ENCODE assay signal across 23 cellular contexts in the genomic region with DNA sequence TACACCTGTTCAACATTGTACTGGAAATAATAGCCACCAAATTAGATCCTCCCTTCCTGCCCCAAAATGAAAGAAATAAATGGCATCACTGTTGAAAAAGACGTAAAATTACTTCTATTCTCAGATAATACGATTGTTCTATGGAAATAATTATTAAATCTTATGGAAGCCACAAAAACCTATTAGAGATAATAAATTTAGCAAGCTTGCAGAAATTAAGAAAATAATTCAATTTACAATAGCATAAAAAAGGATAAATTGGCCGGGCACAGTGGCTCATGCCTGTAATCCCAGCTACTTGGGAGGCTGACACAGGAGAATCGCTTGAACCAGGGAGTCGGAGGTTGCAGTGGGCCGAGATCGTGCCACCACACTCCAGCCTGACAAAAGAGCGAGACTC. TPM values are rescaled to one million over a fixed set of nuclear protein-coding genes. Genes with fewer than 3 reads are reported as not detected.
DNase-seq lines count a peak whose midpoint lies in the region; ATAC-seq, FAIRE-seq and TF ChIP-seq lines count a peak whose summit lies in the region.
"Had no signal": no experiment of that assay in that cellular context is flagged by ENCODE, and none has a peak within 500 bp of the region (broad histone marks: within the 10 kb centered on the region; RNA-seq: fewer than 3 reads in every experiment).

No MANE protein-coding gene starts in this region.

- DNase-seq in HepG2 (ENCODE audit: low spot score) = no peak
- no peak for DNase-seq in right lobe of liver
- peak; percentile 46 for DNase-seq in kidney
- DNase-seq in sigmoid colon = peak; percentile 20
- DNase-seq in GM10266 (ENCODE audit: extremely low spot score) = no peak
- no peak for DNase-seq in occipital lobe (lab: John Stamatoyannopoulos, UW)
- DNase-seq: ACHN; BE2C; C1 segment of cervical spinal cord; CD4-positive, CD25-positive, alpha-beta regulatory T cell; CD8-positive, alpha-beta memory T cell; COR-L47; DMS 273 treated with DMSO at 0.1 percent for 48 hours; DMS53; DND-41; EL; HCEC 1CT had no signal

- H3K27ac ChIP-seq in HepG2 (ENCODE audit: extremely low read length, insufficient read depth, low read length) (no peak overlapping the region), right lobe of liver (no peak overlapping the region), kidney (ENCODE audit: low read depth in 2 of 2, low read length in 2 of 2) (no peak overlapping the region), sigmoid colon (no peak overlapping the region)

- H3K27me3 ChIP-seq in HepG2 (ENCODE audit: control insufficient read depth in 1 of 2, insufficient read depth in 2 of 2, low read length in 2 of 2) (no peaks in the 10 kb centered on the region), right lobe of liver (no peaks in the 10 kb centered on the region), sigmoid colon (no peaks in the 10 kb centered on the region)

- intact Hi-C loops in HepG2 (cut with micrococcal nuclease; ENCODE audit: unreplicated experiment) = no loop called here
- intact Hi-C loops in right lobe of liver (cut with DNase I) = no loop called here
- intact Hi-C loops in kidney (cut with DNase I) = no loop called here
- intact Hi-C loops in sigmoid colon (cut with DNase I) = no loop called here

- H3K4me1 ChIP-seq in HepG2 (ENCODE audit: insufficient read depth, low read length) = peaks cover 15% of the 10 kb centered on the region; the same call in 1 of the 2 replicates
- H3K4me1 ChIP-seq in right lobe of liver = no peaks in the 10 kb centered on the region
- H3K4me1 ChIP-seq in kidney (ENCODE audit: control insufficient read depth in 1 of 2, insufficient read depth in 1 of 2, low read depth in 1 of 2, low read length in 2 of 2) = no peaks in the 10 kb centered on the region
- no peaks in the 10 kb centered on the region for H3K4me1 ChIP-seq in sigmoid colon
- H3K4me1 ChIP-seq: BE2C had no signal

- WGBS in HepG2 (ENCODE audit: low lambda C conversion rate) = 74% methylated on average over 8 of the region's 8 CpGs
- 87% methylated on average over 5 of the region's 8 CpGs for WGBS in right lobe of liver (ENCODE audit: insufficient coverage, low coverage, low lambda C conversion rate, missing lambda C conversion rate)
- WGBS in sigmoid colon, 2 donors = 97 to 98% methylated on average over 8 of the region's 8 CpGs

- H3K4me3 ChIP-seq in HepG2 (replicated peaks in 1 of 3; ENCODE audit: insufficient read depth in 1 of 3, low read depth in 2 of 3, low read length in 3 of 3) (no peak overlapping the region), right lobe of liver (no peak overlapping the region), kidney (ENCODE audit: low read length in 2 of 2) (no peak overlapping the region), sigmoid colon (no peak overlapping the region)
- H3K4me3 ChIP-seq: GM23338 had no signal

- H3K36me3 ChIP-seq in HepG2 (replicated peaks in 1 of 2; ENCODE audit: control insufficient read depth in 1 of 2, insufficient read depth in 2 of 2, low read length in 2 of 2) (no peaks in the 10 kb centered on the region), right lobe of liver (no peaks in the 10 kb centered on the region), kidney (ENCODE audit: control insufficient read depth in 1 of 2, insufficient read depth in 2 of 2, low read length in 2 of 2) (no peaks in the 10 kb centered on the region), sigmoid colon (no peaks in the 10 kb centered on the region)
- H3K36me3 ChIP-seq: BE2C had no signal

- no peaks in the 10 kb centered on the region for H3K79me2 ChIP-seq in HepG2 (ENCODE audit: insufficient read depth, low read length)

- H2AFZ ChIP-seq in HepG2 (ENCODE audit: low read length) = no peak overlapping the region
- H2AFZ ChIP-seq: GM23338 had no signal

- no TSS peak for BruUV-seq in HepG2 (replicated peaks; lab: Mats Ljungman, UMichigan)

- H3K9ac ChIP-seq in HepG2 (ENCODE audit: insufficient read depth, low read depth, low read length) = no peak overlapping the region
- H3K9ac ChIP-seq in kidney (ENCODE audit: low read length in 2 of 2) = no peak overlapping the region

- POLR2A ChIA-PET in HepG2 (lab: Yijun Ruan, JAX) = no interaction called here

- FAIRE-seq in HepG2 (lab: Jason Lieb, UNC) (no peak), kidney (lab: Jason Lieb, UNC) (no peak)
- FAIRE-seq: GM12892, GM18507, H54, HTR-8/SVneo had no signal

- TF ChIP-seq POLR2A in HepG2 (IDR thresholded peaks at IDR 0.05; ENCODE audit: insufficient read depth in 1 of 2, low read depth in 2 of 2, low read length in 2 of 2) (no peak), right lobe of liver (IDR thresholded peaks at IDR 0.05) (no peak), sigmoid colon (IDR thresholded peaks at IDR 0.05) (no peak)

- in situ Hi-C loops in HepG2 (cut with HindIII; ENCODE audit: extremely low pct_ligation_motif_present, low pct_unique_long_range_greater_than_20kb) = no loop called here

- H3K9me3 ChIP-seq in HepG2 (ENCODE audit: low read length) = no peaks in the 10 kb centered on the region
- H3K9me3 ChIP-seq in right lobe of liver = no peaks in the 10 kb centered on the region
- H3K9me3 ChIP-seq in kidney (ENCODE audit: control insufficient read depth in 1 of 2, low read length in 2 of 2) = no peaks in the 10 kb centered on the region
- H3K9me3 ChIP-seq in sigmoid colon = peaks cover 0 to 3% (median 0%) of the 10 kb centered on the region in 4 donors
- H3K9me3 ChIP-seq: BE2C had no signal

- no peaks in the 10 kb centered on the region for H4K20me1 ChIP-seq in HepG2 (ENCODE audit: insufficient read depth, low read length)

- ATAC-seq in HepG2 = no peak
- no peak for ATAC-seq in right lobe of liver
- no peak for ATAC-seq in GM19324 (IDR thresholded peaks at IDR 0.05; ENCODE audit: low FRiP score, unreplicated experiment)
- ATAC-seq: GM23338 had no signal

- TF ChIP-seq RAD21 in HepG2 (CRISPR knock-in tag; IDR thresholded peaks at IDR 0.05) = no peak

- TF ChIP-seq CTCF in HepG2 (CRISPR knock-in tag; IDR thresholded peaks at IDR 0.05) = no peak
- no peak for TF ChIP-seq CTCF in right lobe of liver (IDR thresholded peaks at IDR 0.05)
- no peak for TF ChIP-seq CTCF in kidney (IDR thresholded peaks at IDR 0.05; ENCODE audit: borderline replicate concordance, extremely low read depth, insufficient read depth)
- no peak for TF ChIP-seq CTCF in sigmoid colon (IDR thresholded peaks at IDR 0.05)
- TF ChIP-seq CTCF in GM10266 (IDR thresholded peaks at IDR 0.05; ENCODE audit: control insufficient read depth, insufficient read depth, low read depth, missing control alignments) = no peak

- no peak for TF ChIP-seq EP300 in HepG2 (IDR thresholded peaks at IDR 0.05; ENCODE audit: low read depth in 2 of 2, low read length in 2 of 2)
- no peak for TF ChIP-seq EP300 in HepG2 (CRISPR knock-in tag; IDR thresholded peaks at IDR 0.05; ENCODE audit: borderline replicate concordance)
- TF ChIP-seq EP300 in sigmoid colon (IDR thresholded peaks at IDR 0.05) = no peak

- CTCF ChIA-PET in HepG2 (lab: Yijun Ruan, JAX; ENCODE audit: low intra/inter-chr PET ratio, low total read pairs) = no interaction called here

- H3K4me2 ChIP-seq in HepG2 (ENCODE audit: low read depth, low read length) = no peak overlapping the region
- H3K4me2 ChIP-seq: GM23338 had no signal

TF ChIP-seq in HepG2, 621 proteins besides CTCF, POLR2A, EP300 and RAD21:
- TF ChIP-seq SNAI1 (CRISPR knock-in tag; IDR thresholded peaks at IDR 0.05; ENCODE audit: borderline replicate concordance) (no peak), MAFK (conservative IDR thresholded peaks at IDR 0.05 in 1 of 2, IDR thresholded peaks at IDR 0.05 in 1 of 2; ENCODE audit: low read length in 2 of 2) (peak; percentile 47 to 78; a peak in 3 of 4 replicates), MAFF (IDR thresholded peaks at IDR 0.05; ENCODE audit: low read depth, low read length) (peak; percentile 70)

RNA-seq across cellular contexts. Expression of gene PPCDC, which starts 57.8 kb away (rescaled TPM):
- 9.9 and 12.3 TPM in 2 replicates for total RNA-seq in HepG2 (2016; rRNA removed; fragmentation: Illumina TruSeq; extraction: Trizol)
- 4.1 and 6.1 TPM in 2 replicates for total RNA-seq in HepG2 (2016; cell fraction: cytosol; rRNA removed; fragmentation: Illumina TruSeq; extraction: Trizol; ENCODE audit: low read depth)
- 12.0 and 13.0 TPM in 2 replicates for total RNA-seq in HepG2 (2016; cell fraction: insoluble cytoplasmic fraction; rRNA removed; fragmentation: Illumina TruSeq; extraction: Trizol)
- 8.6 and 11.2 TPM in 2 replicates for total RNA-seq in HepG2 (2016; cell fraction: membrane; rRNA removed; fragmentation: Illumina TruSeq; extraction: Trizol)
- 11.2 and 14.5 TPM in 2 replicates for total RNA-seq in HepG2 (2016; cell fraction: nucleus; rRNA removed; fragmentation: Illumina TruSeq; extraction: Trizol)
- 12.8 and 13.9 TPM in 2 replicates for polyA plus RNA-seq in HepG2 (2011; rRNA removed)
- 12.1 and 15.8 TPM in 2 replicates for polyA plus RNA-seq in HepG2 (2011; cell fraction: cytosol; rRNA removed)
- 21.1 and 24.9 TPM in 2 replicates for polyA plus RNA-seq in HepG2 (2011; cell fraction: nucleus; rRNA removed)
- polyA plus RNA-seq in HepG2 (2012) = 5.4 and 7.5 TPM in 2 replicates
- 5.6 and 6.3 TPM in 2 replicates for polyA plus RNA-seq in HepG2 (2016; cell fraction: cytosol; fragmentation: Illumina TruSeq; extraction: Trizol; ENCODE audit: low read depth)
- 12.3 and 13.4 TPM in 2 replicates for polyA plus RNA-seq in HepG2 (2016; cell fraction: insoluble cytoplasmic fraction; fragmentation: Illumina TruSeq; extraction: Trizol; ENCODE audit: low read depth)
- 6.8 and 8.5 TPM in 2 replicates for polyA plus RNA-seq in HepG2 (2016; cell fraction: membrane; fragmentation: Illumina TruSeq; extraction: Trizol; ENCODE audit: low read depth)
- 17.5 and 18.7 TPM in 2 replicates for polyA plus RNA-seq in HepG2 (2016; cell fraction: nucleus; fragmentation: Illumina TruSeq; extraction: Trizol; ENCODE audit: insufficient read depth, low read depth)
- polyA minus RNA-seq in HepG2 (2011; rRNA and poly(A)+ RNA removed; ENCODE audit: low replicate concordance) = 42.6 and 47.0 TPM in 2 replicates
- 2.5 and 4.8 TPM in 2 replicates for polyA minus RNA-seq in HepG2 (2011; cell fraction: cytosol; rRNA and poly(A)+ RNA removed)
- 24.3 and 26.1 TPM in 2 replicates for polyA minus RNA-seq in HepG2 (2011; cell fraction: nucleus; rRNA and poly(A)+ RNA removed)
- 10 to 100 TPM in 2 of 6 experiments, 1 to 10 TPM in 4; 5.9 to 21.5 (median 8.3) TPM for total RNA-seq in right lobe of liver
- total RNA-seq in kidney = 16.3 TPM
- polyA plus RNA-seq in kidney (ENCODE audit: insufficient read depth, low read depth, low replicate concordance) = 25.3 TPM
- total RNA-seq in sigmoid colon = 10 to 100 TPM in 2 of 4 donors, 1 to 10 TPM in 2; 7.9 to 18.9 (median 12.0) TPM
- 10 to 100 TPM; 16.2 to 37.0 (median 31.2) TPM for polyA plus RNA-seq in sigmoid colon
- 7.2 TPM for total RNA-seq in occipital lobe

Comparison
In these comparisons a context has a peak if more than half of its experiments do, and no peak if none do; other contexts are left out.
1. DNase-seq: peak in kidney (single experiment) and sigmoid colon (single experiment); none in HepG2 (single experiment), right lobe of liver (0 of 3), GM10266 (single experiment) and occipital lobe (single experiment).